Comparison of ENCODE assay signal across 8 cellular contexts in genomic region chr1:70373580-70373979, GRCh38. TPM values are rescaled to one million over a fixed set of nuclear protein-coding genes. Genes with fewer than 3 reads are reported as not detected.
A peak's percentile ranks its signal among the peaks of the same experiment; 100 is the strongest.
DNase-seq lines count a peak whose midpoint lies in the region; FAIRE-seq and TF ChIP-seq lines count a peak whose summit lies in the region.
"Not testable (repeated sequence)": the region's sequence is repeated elsewhere in the genome, so short reads cannot be mapped to it uniquely, and the experiment has no call there.

No MANE protein-coding gene starts in this region.

- not testable (repeated sequence) for H2BK120ac ChIP-seq in H9 (ENCODE audit: low read depth, low read length, poor library complexity, severe bottlenecking)

- DNase-seq in Caki2 (ENCODE audit: low read depth) (peak; percentile 27), H9 (peak; percentile 77), NCI-H226 (peak; percentile 75), astrocyte (ENCODE audit: low read depth) (peak; percentile 19), esophagus muscularis mucosa (ENCODE audit: extremely low spot score) (peak; percentile 21), iris pigment epithelial cell (ENCODE audit: low read depth) (peak; percentile 12)
- not testable (repeated sequence) for DNase-seq in progenitor cell of endocrine pancreas (ENCODE audit: low spot score, unreplicated experiment)

- intact Hi-C loops in esophagus muscularis mucosa (cut with DNase I) = not testable (repeated sequence)

- H2BK15ac ChIP-seq in H9 (ENCODE audit: low read depth, low read length) = not testable (repeated sequence)

- H3K79me1 ChIP-seq in H9 (ENCODE audit: insufficient read depth, low read depth, low read length, poor library complexity, severe bottlenecking) = not testable (repeated sequence)

- not testable (repeated sequence) for H3K4me2 ChIP-seq in H9 (ENCODE audit: insufficient read depth, insufficient read length, low read length); astrocyte (ENCODE audit: low read length)

- not testable (repeated sequence) for H3K79me2 ChIP-seq in H9 (ENCODE audit: insufficient read depth, low read length); astrocyte (ENCODE audit: insufficient read depth, low read length)

- H3K4me3 Mint-ChIP-seq in H9 = peak overlapping the region in 1 of 2 experiments; percentile 46; a peak in 2 of 5 replicates
- H3K4me3 Mint-ChIP-seq in astrocyte (ENCODE audit: unreplicated experiment); progenitor cell of endocrine pancreas (ENCODE audit: low read depth): not testable (repeated sequence)

- not testable (repeated sequence) for H3K36me3 Mint-ChIP-seq in H9 (ENCODE audit: insufficient read depth in 1 of 3, low read depth in 3 of 3); astrocyte (ENCODE audit: low read depth, unreplicated experiment); progenitor cell of endocrine pancreas (ENCODE audit: insufficient read depth)

- H3K27ac Mint-ChIP-seq in H9 = peak overlapping the region in 2 of 3 experiments; percentile 42 to 90; a peak in 4 of 7 replicates
- H3K27ac Mint-ChIP-seq in astrocyte (ENCODE audit: unreplicated experiment) = peak overlapping the region; percentile 83
- H3K27ac Mint-ChIP-seq in progenitor cell of endocrine pancreas = peak overlapping the region; percentile 34

- H3K9ac ChIP-seq in H9 (ENCODE audit: extremely low read depth, insufficient read length, low read length); HUES48 (ENCODE audit: low read depth, low read length); astrocyte (ENCODE audit: low read length): not testable (repeated sequence)

- not testable (repeated sequence) for H3T11ph ChIP-seq in H9 (ENCODE audit: low read length)

- not testable (repeated sequence) for H3K18ac ChIP-seq in H9 (ENCODE audit: insufficient read length, low read depth, low read length)

- H4K20me1 ChIP-seq in H9 (ENCODE audit: control insufficient read depth, insufficient read depth, insufficient read length); astrocyte (ENCODE audit: insufficient read depth, low read length): not testable (repeated sequence)

- H3K56ac ChIP-seq in H9 (ENCODE audit: insufficient read length, low read depth, low read length) = not testable (repeated sequence)

- whole genome bisulfite sequencing in H9 (ENCODE audit: extremely low coverage, insufficient read length, low lambda C conversion rate) = no CpG with 5 or more reads among the region's 2 CpGs
- 90% methylated on average over 2 of the region's 2 CpGs for WGBS in esophagus muscularis mucosa

- not testable (repeated sequence) for H3K9me3 ChIP-seq in H9 (ENCODE audit: control insufficient read depth, low read depth, low read length); HUES48 (ENCODE audit: control insufficient read depth, insufficient read depth, low read length); astrocyte (ENCODE audit: insufficient read depth, low read depth, low read length); esophagus muscularis mucosa

- not testable (repeated sequence) for H3K4me3 ChIP-seq in HUES48 (ENCODE audit: low read depth, low read length); astrocyte (ENCODE audit: insufficient read depth, low read depth, low read length); esophagus muscularis mucosa

- not testable (repeated sequence) for H2AK5ac ChIP-seq in H9 (ENCODE audit: insufficient read length, low read length)

- not testable (repeated sequence) for H4K91ac ChIP-seq in H9 (ENCODE audit: insufficient read length, low read depth, low read length)

- in situ Hi-C loops in Caki2 (cut with HindIII; ENCODE audit: low pct_unique_long_range_greater_than_20kb, low sequenced_read_pairs) = not testable (repeated sequence)

- H3K23me2 ChIP-seq in H9 (ENCODE audit: insufficient read length, low read depth, low read length, poor library complexity, severe bottlenecking) = not testable (repeated sequence)

- FAIRE-seq in astrocyte (lab: Jason Lieb, UNC) = not testable (repeated sequence)

- not testable (repeated sequence) for H3K14ac ChIP-seq in H9 (ENCODE audit: insufficient read depth, low read length)

- not testable (repeated sequence) for H3K27me3 Mint-ChIP-seq in H9 (ENCODE audit: low read depth); astrocyte (ENCODE audit: low read depth, unreplicated experiment); progenitor cell of endocrine pancreas

- H2AFZ ChIP-seq in H9 (ENCODE audit: low read length); astrocyte (ENCODE audit: low read depth, low read length): not testable (repeated sequence)

- H3K4me1 Mint-ChIP-seq in H9; progenitor cell of endocrine pancreas (ENCODE audit: low read depth): not testable (repeated sequence)
- H3K4me1 Mint-ChIP-seq in astrocyte (ENCODE audit: low read depth, unreplicated experiment) = peaks cover 12% of the 10 kb centered on the region

- not testable (repeated sequence) for TF ChIP-seq CTCF in H9 (conservative IDR thresholded peaks at IDR 0.05); astrocyte (IDR thresholded peaks at IDR 0.05; ENCODE audit: insufficient read depth, low read depth, low read length); esophagus muscularis mucosa (IDR thresholded peaks at IDR 0.05); progenitor cell of endocrine pancreas (IDR thresholded peaks at IDR 0.05; ENCODE audit: unreplicated experiment)

- H3K4me1 ChIP-seq in H9 (ENCODE audit: insufficient read depth, low read length); astrocyte (ENCODE audit: insufficient read depth, low read length); esophagus muscularis mucosa: not testable (repeated sequence)
- peaks cover 12% of the 10 kb centered on the region for H3K4me1 ChIP-seq in HUES48 (ENCODE audit: control insufficient read depth, insufficient read depth, low read length)

- H3K27me3 ChIP-seq in H9 (ENCODE audit: insufficient read depth, low read length); HUES48 (ENCODE audit: control insufficient read depth, insufficient read depth, low read length); astrocyte (ENCODE audit: insufficient read depth, low read length); esophagus muscularis mucosa: not testable (repeated sequence)

- not testable (repeated sequence) for H3K23ac ChIP-seq in H9 (ENCODE audit: insufficient read length, low read depth, low read length)

- H2BK12ac ChIP-seq in H9 (ENCODE audit: insufficient read length, low read depth, low read length) = not testable (repeated sequence)

- not testable (repeated sequence) for H3K9me3 Mint-ChIP-seq in H9; astrocyte (ENCODE audit: unreplicated experiment); progenitor cell of endocrine pancreas (ENCODE audit: low read depth)

- not testable (repeated sequence) for TF ChIP-seq EP300 in esophagus muscularis mucosa (IDR thresholded peaks at IDR 0.05)

- not testable (repeated sequence) for H4K8ac ChIP-seq in H9 (replicated peaks; ENCODE audit: insufficient read length, low read depth, low read length)

- not testable (repeated sequence) for H3K27ac ChIP-seq in H9 (ENCODE audit: insufficient read length, low read depth, low read length); astrocyte (ENCODE audit: low read depth, low read length); esophagus muscularis mucosa (replicated peaks in 1 of 4)
- H3K27ac ChIP-seq in HUES48 (ENCODE audit: low read depth, low read length) = peak overlapping the region; percentile 31

- H3K36me3 ChIP-seq in HUES48 (ENCODE audit: control insufficient read depth, insufficient read depth, low read length); astrocyte (ENCODE audit: insufficient read depth, low read length): not testable (repeated sequence)
- H3K36me3 ChIP-seq in esophagus muscularis mucosa = peaks cover 0 to 19% (median under 1%) of the 10 kb centered on the region in 4 donors

- H2BK5ac ChIP-seq in H9 (ENCODE audit: insufficient read length, low read length) = not testable (repeated sequence)

- not testable (repeated sequence) for H3K4ac ChIP-seq in H9 (ENCODE audit: low read depth, low read length)

- not testable (repeated sequence) for H2BK20ac ChIP-seq in H9 (ENCODE audit: low read depth, low read length, poor library complexity, severe bottlenecking)

- not testable (repeated sequence) for H4K5ac ChIP-seq in H9 (ENCODE audit: insufficient read length, low read depth, low read length)

- not testable (repeated sequence) for TF ChIP-seq POLR2A in esophagus muscularis mucosa (IDR thresholded peaks at IDR 0.05; ENCODE audit: low read depth)

RNA-seq across cellular contexts. Expression of gene ANKRD13C, which starts 19.1 kb away (rescaled TPM):
- total RNA-seq in Caki2 (2014; rRNA removed; shearing (Covaris generic); ENCODE audit: low replicate concordance) = 11.8 and 14.8 TPM in 2 replicates
- total RNA-seq in H9 (2021) = 19.7 and 21.1 TPM in 2 replicates
- total RNA-seq in astrocyte = 19.4 and 22.0 TPM in 2 replicates
- 10 to 100 TPM; 23.0 to 30.2 (median 26.5) TPM for total RNA-seq in esophagus muscularis mucosa
- total RNA-seq in progenitor cell of endocrine pancreas = 19.6 and 21.5 TPM in 2 replicates

RNA-seq across cellular contexts. Expression of gene CTH, which starts 37.5 kb away (rescaled TPM):
- 1.7 and 3.6 TPM in 2 replicates for total RNA-seq in Caki2 (2014; rRNA removed; shearing (Covaris generic); ENCODE audit: low replicate concordance)
- total RNA-seq in H9 (2021) = 15.3 and 15.5 TPM in 2 replicates
- total RNA-seq in astrocyte = 23.7 and 24.8 TPM in 2 replicates
- 1 to 10 TPM; 1.1 to 5.0 (median 3.8) TPM for total RNA-seq in esophagus muscularis mucosa
- 17.3 and 17.6 TPM in 2 replicates for total RNA-seq in progenitor cell of endocrine pancreas
